In genomic region chr10:102150970-102151773, GRCh38 we compare ENCODE assay signal across 1 cellular context.
TF ChIP-seq lines count a peak whose summit lies in the region.

No MANE protein-coding gene starts in this region.

TF ChIP-seq in GM12878, 131 proteins besides CTCF, POLR2A, EP300 and RAD21 (continued from another document):
- TF ChIP-seq BMI1 (IDR thresholded peaks at IDR 0.05; ENCODE audit: borderline replicate concordance) (no peak), WRNIP1 (IDR thresholded peaks at IDR 0.05; ENCODE audit: borderline replicate concordance, low read depth, low read length) (no peak), MAX (IDR thresholded peaks at IDR 0.05; ENCODE audit: low read depth, low read length) (no peak), STAT3 (IDR thresholded peaks at IDR 0.05; ENCODE audit: low read depth, low read length) (no peak), EED (IDR thresholded peaks at IDR 0.05; ENCODE audit: low read depth) (no peak), ASH2L (IDR thresholded peaks at IDR 0.05; ENCODE audit: borderline replicate concordance, low read depth) (no peak), CHD2 (IDR thresholded peaks at IDR 0.05; ENCODE audit: borderline replicate concordance, low read depth, low read length) (no peak), TCF3 (IDR thresholded peaks at IDR 0.05; ENCODE audit: borderline replicate concordance, insufficient read depth, low read depth, low read length) (no peak), SMARCA5 (IDR thresholded peaks at IDR 0.05) (no peak), HDAC2 (IDR thresholded peaks at IDR 0.05) (no peak), KLF5 (IDR thresholded peaks at IDR 0.05; ENCODE audit: partially characterized antibody) (no peak), SREBF2 (IDR thresholded peaks at IDR 0.05; ENCODE audit: low read length) (no peak), CEBPB (IDR thresholded peaks at IDR 0.05; ENCODE audit: borderline replicate concordance in 1 of 2, low read depth in 2 of 2, low read length in 2 of 2) (no peak), KDM1A (IDR thresholded peaks at IDR 0.05; ENCODE audit: borderline replicate concordance) (no peak), EGR1 (IDR thresholded peaks at IDR 0.05; ENCODE audit: borderline replicate concordance in 1 of 2, low read depth in 2 of 2, low read length in 2 of 2) (no peak), TBL1XR1 (IDR thresholded peaks at IDR 0.05; ENCODE audit: low read depth, low read length) (no peak)
- TF ChIP-seq, protein P1, sequence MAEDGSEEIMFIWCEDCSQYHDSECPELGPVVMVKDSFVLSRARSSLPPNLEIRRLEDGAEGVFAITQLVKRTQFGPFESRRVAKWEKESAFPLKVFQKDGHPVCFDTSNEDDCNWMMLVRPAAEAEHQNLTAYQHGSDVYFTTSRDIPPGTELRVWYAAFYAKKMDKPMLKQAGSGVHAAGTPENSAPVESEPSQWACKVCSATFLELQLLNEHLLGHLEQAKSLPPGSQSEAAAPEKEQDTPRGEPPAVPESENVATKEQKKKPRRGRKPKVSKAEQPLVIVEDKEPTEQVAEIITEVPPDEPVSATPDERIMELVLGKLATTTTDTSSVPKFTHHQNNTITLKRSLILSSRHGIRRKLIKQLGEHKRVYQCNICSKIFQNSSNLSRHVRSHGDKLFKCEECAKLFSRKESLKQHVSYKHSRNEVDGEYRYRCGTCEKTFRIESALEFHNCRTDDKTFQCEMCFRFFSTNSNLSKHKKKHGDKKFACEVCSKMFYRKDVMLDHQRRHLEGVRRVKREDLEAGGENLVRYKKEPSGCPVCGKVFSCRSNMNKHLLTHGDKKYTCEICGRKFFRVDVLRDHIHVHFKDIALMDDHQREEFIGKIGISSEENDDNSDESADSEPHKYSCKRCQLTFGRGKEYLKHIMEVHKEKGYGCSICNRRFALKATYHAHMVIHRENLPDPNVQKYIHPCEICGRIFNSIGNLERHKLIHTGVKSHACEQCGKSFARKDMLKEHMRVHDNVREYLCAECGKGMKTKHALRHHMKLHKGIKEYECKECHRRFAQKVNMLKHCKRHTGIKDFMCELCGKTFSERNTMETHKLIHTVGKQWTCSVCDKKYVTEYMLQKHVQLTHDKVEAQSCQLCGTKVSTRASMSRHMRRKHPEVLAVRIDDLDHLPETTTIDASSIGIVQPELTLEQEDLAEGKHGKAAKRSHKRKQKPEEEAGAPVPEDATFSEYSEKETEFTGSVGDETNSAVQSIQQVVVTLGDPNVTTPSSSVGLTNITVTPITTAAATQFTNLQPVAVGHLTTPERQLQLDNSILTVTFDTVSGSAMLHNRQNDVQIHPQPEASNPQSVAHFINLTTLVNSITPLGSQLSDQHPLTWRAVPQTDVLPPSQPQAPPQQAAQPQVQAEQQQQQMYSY (CRISPR knock-in tag; IDR thresholded peaks at IDR 0.05), result no peak
TF ChIP-seq in GM12878: peak in this region for 0.
